ENCODE assay signal across 8 cellular contexts in genomic region chr19:3434630-3435553, GRCh38. TPM values are rescaled to one million over a fixed set of nuclear protein-coding genes. Genes with fewer than 3 reads are reported as not detected.
A peak's percentile ranks its signal among the peaks of the same experiment; 100 is the strongest.
DNase-seq lines count a peak whose midpoint lies in the region; ATAC-seq, FAIRE-seq and TF ChIP-seq lines count a peak whose summit lies in the region.

No MANE protein-coding gene starts in this region.

- intact Hi-C loops in activated naive CD4-positive, alpha-beta T cell treated with anti-CD3 and anti-CD28 coated beads for 36 hours (cut with micrococcal nuclease): loop anchor here (1.0 kb wide), 2 partner anchors 192 to 250 kb away; partner anchors contain the start of gene NCLN

- no peaks in the 10 kb centered on the region for H3K27me3 Mint-ChIP-seq in activated naive CD4-positive, alpha-beta T cell treated with anti-CD3 and anti-CD28 coated beads for 36 hours (ENCODE audit: low read depth)

- H3K9ac ChIP-seq in DND-41 (ENCODE audit: low read depth, low read length): peak overlapping the region; percentile 67
- peak overlapping the region; percentile 73 for H3K9ac ChIP-seq in GM23248
- H3K9ac ChIP-seq in neuronal stem cell (ENCODE audit: low read depth, low read length, poor library complexity): peak overlapping the region; percentile 96

- H3F3A ChIP-seq in GM23248 (ENCODE audit: insufficient read depth): peaks cover 18% of the 10 kb centered on the region

- H2BK5ac ChIP-seq in neuronal stem cell (ENCODE audit: low read length): peak overlapping the region; percentile 75

- CTCF ChIA-PET in activated naive CD4-positive, alpha-beta T cell treated with anti-CD3 and anti-CD28 coated beads for 36 hours (lab: Charles Lee): no interaction called here

- H2BK120ac ChIP-seq in neuronal stem cell (ENCODE audit: low read depth, low read length): peak overlapping the region; percentile 69

- H3K4me2 ChIP-seq in DND-41 (ENCODE audit: insufficient read depth, low read length) (peak overlapping the region; percentile 83), GM23248 (ENCODE audit: unreplicated experiment) (peak overlapping the region; percentile 61), neuronal stem cell (ENCODE audit: insufficient read depth, low read length, poor library complexity, severe bottlenecking) (peak overlapping the region; percentile 97)

- H2BK12ac ChIP-seq in neuronal stem cell (ENCODE audit: low read length): peak overlapping the region; percentile 73

- H2AFZ ChIP-seq in DND-41 (ENCODE audit: low read depth, low read length) (peak overlapping the region; percentile 76), GM23248 (peak overlapping the region; percentile 43), neuronal stem cell (ENCODE audit: low read length) (peak overlapping the region; percentile 96)

- peak; percentile 93 for ATAC-seq in DND-41 (ENCODE audit: insufficient read depth, low read depth)

- H3K27ac ChIP-seq in DND-41 (ENCODE audit: low read length): peak overlapping the region; percentile 97
- peak overlapping the region; percentile 75 for H3K27ac ChIP-seq in GM23248
- peak overlapping the region; percentile 90 for H3K27ac ChIP-seq in neuronal stem cell (replicated peaks; ENCODE audit: low read length)

- H3K36me3 ChIP-seq in DND-41 (ENCODE audit: insufficient read depth, low read length) (peaks cover 35% of the 10 kb centered on the region), GM23248 (ENCODE audit: low read depth) (peaks cover 22% of the 10 kb centered on the region), neuronal stem cell (replicated peaks in 1 of 2; ENCODE audit: control insufficient read depth in 2 of 2, insufficient read depth in 2 of 2, low read length in 2 of 2) (no peaks in the 10 kb centered on the region)

- H3K79me2 ChIP-seq in DND-41 (ENCODE audit: insufficient read depth, low read length) (peaks cover 24% of the 10 kb centered on the region), GM23248 (ENCODE audit: insufficient read depth) (peaks cover 73% of the 10 kb centered on the region)

- peaks cover 8% of the 10 kb centered on the region for H3K9me3 Mint-ChIP-seq in activated naive CD4-positive, alpha-beta T cell treated with anti-CD3 and anti-CD28 coated beads for 36 hours

- H3K18ac ChIP-seq in neuronal stem cell (ENCODE audit: low read length): peak overlapping the region; percentile 100

- peaks cover 21% of the 10 kb centered on the region for H3K36me3 Mint-ChIP-seq in activated naive CD4-positive, alpha-beta T cell treated with anti-CD3 and anti-CD28 coated beads for 36 hours (ENCODE audit: low read depth)

- H4K20me1 ChIP-seq in DND-41 (ENCODE audit: insufficient read depth, low read length): no peaks in the 10 kb centered on the region
- H4K20me1 ChIP-seq in GM23248 (ENCODE audit: insufficient read depth): no peaks in the 10 kb centered on the region

- peak overlapping the region; percentile 98 for H3K27ac Mint-ChIP-seq in activated naive CD4-positive, alpha-beta T cell treated with anti-CD3 and anti-CD28 coated beads for 36 hours

- H4K91ac ChIP-seq in neuronal stem cell (ENCODE audit: low read depth, low read length, poor library complexity): peak overlapping the region; percentile 83

- peak overlapping the region; percentile 24 to 64 for H3K4me3 ChIP-seq in DND-41 (ENCODE audit: low read depth in 1 of 2, low read length in 2 of 2)
- peak overlapping the region; percentile 67 for H3K4me3 ChIP-seq in GM23248
- peak overlapping the region; percentile 70 to 98 for H3K4me3 ChIP-seq in neuronal stem cell (ENCODE audit: low read length in 2 of 2)

- peak overlapping the region; percentile 96 for H4K8ac ChIP-seq in neuronal stem cell (ENCODE audit: low read depth, low read length)

- peak; percentile 97 for DNase-seq in DND-41
- peak; percentile 99 for DNase-seq in GM23248
- DNase-seq in LoVo (ENCODE audit: low spot score): peak; percentile 94
- peak; percentile 83 for DNase-seq in SHP77 treated with DMSO at 0.1 percent for 48 hours (lab: John Stamatoyannopoulos, UW)
- DNase-seq in activated naive CD4-positive, alpha-beta T cell treated with anti-CD3 and anti-CD28 coated beads for 36 hours: peak; percentile 96
- peak; percentile 92 to 99 for DNase-seq in frontal cortex (ENCODE audit: low spot score in 2 of 2)
- peak; percentile 94 for DNase-seq in neuronal stem cell (ENCODE audit: low spot score)
- peak; percentile 91 for DNase-seq in stromal cell of bone marrow (ENCODE audit: low read depth)

- H2AK5ac ChIP-seq in neuronal stem cell (ENCODE audit: low read depth, low read length): peak overlapping the region; percentile 95

- peak overlapping the region; percentile 70 for H3K23ac ChIP-seq in neuronal stem cell (ENCODE audit: low read depth, low read length, poor library complexity)

- H3K4me1 ChIP-seq in DND-41 (ENCODE audit: insufficient read depth, low read length) (peaks cover 18% of the 10 kb centered on the region), GM23248 (ENCODE audit: insufficient read depth) (peaks cover 11% of the 10 kb centered on the region), neuronal stem cell (ENCODE audit: control insufficient read depth in 2 of 2, insufficient read depth in 1 of 2, low read depth in 1 of 2, low read length in 2 of 2) (peaks cover 3 to 5% of the 10 kb centered on the region in 2 donors)

- no peak for FAIRE-seq in frontal cortex (lab: Jason Lieb, UNC)

- WGBS in GM23248 (ENCODE audit: low coverage in 1 of 2, low lambda C conversion rate in 2 of 2, missing lambda C conversion rate in 2 of 2), 2 experiments: 6% methylated on average over 65 of the region's 67 CpGs
- WGBS in neuronal stem cell (ENCODE audit: extremely low coverage in 2 of 2, insufficient read length in 2 of 2, insufficient replicate concordance in 1 of 2), 2 donors: no CpG with 5 or more reads among the region's 67 CpGs

- peak overlapping the region; percentile 96 for H3K4me3 Mint-ChIP-seq in activated naive CD4-positive, alpha-beta T cell treated with anti-CD3 and anti-CD28 coated beads for 36 hours

- H3K9me2 ChIP-seq in GM23248 (ENCODE audit: insufficient read depth): no peaks in the 10 kb centered on the region

- peaks cover 10% of the 10 kb centered on the region for H3K4me1 Mint-ChIP-seq in activated naive CD4-positive, alpha-beta T cell treated with anti-CD3 and anti-CD28 coated beads for 36 hours (ENCODE audit: low read depth)

- H3K4ac ChIP-seq in neuronal stem cell (ENCODE audit: low read length): peak overlapping the region; percentile 95

- H3K27me3 ChIP-seq in DND-41 (ENCODE audit: insufficient read depth, low read length, poor library complexity) (no peaks in the 10 kb centered on the region), GM23248 (replicated peaks; ENCODE audit: insufficient read depth) (no peaks in the 10 kb centered on the region), neuronal stem cell (ENCODE audit: control insufficient read depth in 3 of 3, insufficient read depth in 3 of 3, low read depth in 1 of 3, low read length in 3 of 3) (no peaks in the 10 kb centered on the region)

- peak overlapping the region; percentile 89 for H2BK15ac ChIP-seq in neuronal stem cell (ENCODE audit: low read length)

- H3K79me1 ChIP-seq in neuronal stem cell (ENCODE audit: low read depth, low read length): peaks cover 2% of the 10 kb centered on the region

- peak overlapping the region; percentile 95 for H3K14ac ChIP-seq in neuronal stem cell (ENCODE audit: low read length)

- no peak for TF ChIP-seq CTCF in DND-41 (IDR thresholded peaks at IDR 0.05; ENCODE audit: borderline replicate concordance, extremely low read depth, low read length, poor library complexity, severe bottlenecking)

- in situ Hi-C loops in GM23248 (cut with MboI): no loop called here

- no peaks in the 10 kb centered on the region for H3K9me3 ChIP-seq in DND-41 (ENCODE audit: insufficient read depth, low read length, severe bottlenecking)
- H3K9me3 ChIP-seq in GM23248 (ENCODE audit: low read depth): no peaks in the 10 kb centered on the region
- H3K9me3 ChIP-seq in neuronal stem cell (replicated peaks in 1 of 2; ENCODE audit: control insufficient read depth in 2 of 2, insufficient read depth in 1 of 2, low read depth in 1 of 2, low read length in 2 of 2): peaks cover 3 to 4% of the 10 kb centered on the region in 2 donors

RNA-seq across cellular contexts. Expression of gene SMIM24, which starts 45.4 kb away (rescaled TPM):
- not detected in 2 replicates for total RNA-seq in GM23248 (2014; rRNA removed; shearing (Covaris generic))
- not detected in 2 replicates for polyA plus RNA-seq in GM23248 (2016; fragmentation: Nextera tagmentation; extraction: Ambion mirVana)
- under 1 TPM in 1 of 2 experiments, not detected in 1; 0.41 TPM for total RNA-seq in activated naive CD4-positive, alpha-beta T cell treated with anti-CD3 and anti-CD28 coated beads for 36 hours
- not detected for total RNA-seq in frontal cortex
- 1.5 TPM for polyA plus RNA-seq in neuronal stem cell (2013, experiment 1 of 2)
- polyA plus RNA-seq in neuronal stem cell (2013, experiment 2 of 2): 1.3 TPM

RNA-seq across cellular contexts. Expression of gene SMIM44, which starts 48.3 kb away (rescaled TPM):
- total RNA-seq in GM23248 (2014; rRNA removed; shearing (Covaris generic)): not detected in 2 replicates
- not detected in 2 replicates for polyA plus RNA-seq in GM23248 (2016; fragmentation: Nextera tagmentation; extraction: Ambion mirVana)
- not detected for total RNA-seq in activated naive CD4-positive, alpha-beta T cell treated with anti-CD3 and anti-CD28 coated beads for 36 hours
- total RNA-seq in frontal cortex: not detected
- not detected for polyA plus RNA-seq in neuronal stem cell (2013, experiment 1 of 2)
- polyA plus RNA-seq in neuronal stem cell (2013, experiment 2 of 2): not detected

Comparison
In these comparisons a context has a peak if more than half of its experiments do, and no peak if none do; other contexts are left out.
1. Peak in every context shown above with its lines: DNase-seq, ATAC-seq, H3K4me3 ChIP-seq and H3K27ac ChIP-seq.
2. H2AFZ ChIP-seq: peak in every context shown above with its lines; median percentile 96 in neuronal stem cell; 76 in DND-41; 43 in GM23248.